16 cellular contexts compared by ENCODE assay signal in genomic region chr7:134695321-134695860, GRCh38. TPM values are rescaled to one million over a fixed set of nuclear protein-coding genes. Genes with fewer than 3 reads are reported as not detected.
A peak's percentile ranks its signal among the peaks of the same experiment; 100 is the strongest.
DNase-seq lines count a peak whose midpoint lies in the region; ATAC-seq and TF ChIP-seq lines count a peak whose summit lies in the region.
"Had no signal": no experiment of that assay in that cellular context is flagged by ENCODE, and none has a peak within 500 bp of the region (broad histone marks: within the 10 kb centered on the region; RNA-seq: fewer than 3 reads in every experiment).

No MANE protein-coding gene starts in this region.

- CTCF ChIA-PET in mammary epithelial cell (lab: Charles Lee; ENCODE audit: low non-redundant PET), result interaction anchor here (0.6 kb wide), 2 partner anchors 338 to 641 kb away, joined by 3 read pairs; no protein-coding TSS in a partner anchor

- H3K4me2 ChIP-seq in mammary epithelial cell (ENCODE audit: insufficient read depth, low read depth, low read length), result no peak overlapping the region

- in situ Hi-C loops in mammary epithelial cell (cut with MboI; ENCODE audit: low sequenced_read_pairs in 2 of 2), result loop anchor here in 1 of 2 donors (25.0 kb wide), 1 partner anchor 242 kb away; no protein-coding TSS in a partner anchor

- BruUV-seq in mammary epithelial cell (replicated peaks; lab: Mats Ljungman, UMichigan), result no TSS peak

- no peak overlapping the region for H3K27ac ChIP-seq in mammary epithelial cell (ENCODE audit: insufficient read depth, low read depth, low read length)
- peak overlapping the region in 2 of 3 donors; percentile 17 to 29 for H3K27ac ChIP-seq in thyroid gland
- H3K27ac ChIP-seq: body of pancreas, neutrophil had no signal

- dilution Hi-C loops in mammary epithelial cell (cut with HindIII; ENCODE audit: low sequenced_read_pairs), result no loop called here

- H3K36me3 ChIP-seq in mammary epithelial cell (ENCODE audit: insufficient read depth, low read length), result no peaks in the 10 kb centered on the region
- no peaks in the 10 kb centered on the region for H3K36me3 ChIP-seq in thyroid gland
- H3K36me3 ChIP-seq: neutrophil had no signal

- intact Hi-C loops in mammary epithelial cell (cut with micrococcal nuclease), result no loop called here
- intact Hi-C loops in thyroid gland (cut with DNase I), result no loop called here

- 48% methylated on average over 9 of the region's 9 CpGs for WGBS in mammary epithelial cell (ENCODE audit: low coverage, missing lambda C conversion rate)
- 70 to 74% methylated on average over 9 of the region's 9 CpGs for WGBS in thyroid gland, 2 donors

- TF ChIP-seq POLR2A in thyroid gland (IDR thresholded peaks at IDR 0.05), result no peak

- H3K9me3 ChIP-seq in mammary epithelial cell (replicated peaks; ENCODE audit: insufficient read depth, low read length) (no peaks in the 10 kb centered on the region), thyroid gland (no peaks in the 10 kb centered on the region)
- H3K9me3 ChIP-seq: body of pancreas, neutrophil had no signal

- no peaks in the 10 kb centered on the region for H4K20me1 ChIP-seq in mammary epithelial cell (ENCODE audit: insufficient read depth, low read length)

- H3K9ac ChIP-seq in mammary epithelial cell (ENCODE audit: insufficient read depth, low read length), result no peak overlapping the region

- TF ChIP-seq CTCF in mammary epithelial cell (conservative IDR thresholded peaks at IDR 0.05 in 1 of 2, IDR thresholded peaks at IDR 0.05 in 1 of 2; ENCODE audit: extremely low read depth in 1 of 2, insufficient read depth in 1 of 2, low read depth in 1 of 2, low read length in 2 of 2) (no peak), thyroid gland (IDR thresholded peaks at IDR 0.05) (no peak)

- ATAC-seq in HG03045 (IDR thresholded peaks at IDR 0.05; ENCODE audit: unreplicated experiment), result no peak
- ATAC-seq in GM19328 (IDR thresholded peaks at IDR 0.05; ENCODE audit: unreplicated experiment), result no peak
- ATAC-seq: activated CD4-positive, alpha-beta T cell treated with anti-CD3 and anti-CD28 coated beads for 36 hours; activated T-cell treated with anti-CD3 and anti-CD28 coated beads, Interleukin-2, amount 50 U/mL, for 72 hours; body of pancreas had no signal

- peak; percentile 35 for DNase-seq in HCEC 1CT
- DNase-seq in mammary epithelial cell, result no peak
- peak; percentile 45 for DNase-seq in iris pigment epithelial cell (ENCODE audit: low read depth)
- DNase-seq in thyroid gland, result no peak
- DNase-seq in activated CD4-positive, alpha-beta T cell treated with anti-CD3 and anti-CD28 coated beads, Interleukin-2, amount 50 U/mL, for 48 hours, result no peak
- no peak for DNase-seq in HPDE6-E6E7 (ENCODE audit: extremely low spot score)
- DNase-seq: activated CD4-positive, alpha-beta T cell treated with anti-CD3 and anti-CD28 coated beads for 36 hours; activated T-cell treated with anti-CD3 and anti-CD28 coated beads, Interleukin-2, amount 50 U/mL, for 72 hours; body of pancreas; COR-L47; erythroblast; NCI-H1436 treated with DMSO at 0.1 percent for 48 hours; stimulated activated CD4-positive, alpha-beta T cell treated with anti-CD3 and anti-CD28 coated beads, Interleukin-1b, Interleukin-23, amount 100 ng/mL, for 48 hours had no signal

- H3K27me3 ChIP-seq in mammary epithelial cell (ENCODE audit: insufficient read depth, low read length) (no peaks in the 10 kb centered on the region), thyroid gland (no peaks in the 10 kb centered on the region)
- H3K27me3 ChIP-seq: body of pancreas had no signal

- H3K4me1 ChIP-seq in mammary epithelial cell (ENCODE audit: insufficient read depth, low read length) (peaks cover 37% of the 10 kb centered on the region), thyroid gland (peaks cover 13 to 24% of the 10 kb centered on the region in 2 donors)
- H3K4me1 ChIP-seq: body of pancreas had no signal

- peak overlapping the region; percentile 5 for H2AFZ ChIP-seq in mammary epithelial cell (ENCODE audit: low read depth, low read length)

- H3K4me3 ChIP-seq in mammary epithelial cell (replicated peaks in 1 of 3; ENCODE audit: insufficient read depth in 1 of 3, low read depth in 2 of 3, low read length in 3 of 3), result no peak overlapping the region
- no peak overlapping the region for H3K4me3 ChIP-seq in thyroid gland (replicated peaks in 1 of 3)
- H3K4me3 ChIP-seq: body of pancreas had no signal

- no peaks in the 10 kb centered on the region for H3K79me2 ChIP-seq in mammary epithelial cell (ENCODE audit: insufficient read depth, low read length)

RNA-seq across cellular contexts. Expression of gene BPGM, which starts 48.7 kb away (rescaled TPM):
- total RNA-seq in mammary epithelial cell, result 10 to 100 TPM; 21.3 to 55.2 TPM
- polyA plus RNA-seq in mammary epithelial cell, result 15.1 TPM
- polyA minus RNA-seq in mammary epithelial cell, result 5.8 TPM
- 10 to 100 TPM; 11.9 to 23.9 (median 15.7) TPM for total RNA-seq in thyroid gland

Comparison
In these comparisons a context has a peak if more than half of its experiments do, and no peak if none do; other contexts are left out.
1. DNase-seq: peak in HCEC 1CT (single experiment) and iris pigment epithelial cell (single experiment); none in mammary epithelial cell (single experiment), thyroid gland (0 of 2), activated CD4-positive, alpha-beta T cell treated with anti-CD3 and anti-CD28 coated beads, Interleukin-2, amount 50 U/mL, for 48 hours (0 of 2) and HPDE6-E6E7 (single experiment).